ENCODE assay signal across 1 cellular context in genomic region chr11:78256962-78257361, GRCh38.
TF ChIP-seq lines count a peak whose summit lies in the region.

No MANE protein-coding gene starts in this region.

TF ChIP-seq in K562, 482 proteins besides CTCF, POLR2A, EP300 and RAD21 (continued from another document):
- no peak for TF ChIP-seq KAT8 (IDR thresholded peaks at IDR 0.05; ENCODE audit: low read depth)
- 0 out of 4 replicates have a peak, but pooled peaks of 1 of the 2 experiments have one; percentile 59 for TF ChIP-seq UBTF (IDR thresholded peaks at IDR 0.05; ENCODE audit: borderline replicate concordance in 1 of 2, low read depth in 2 of 2, low read length in 2 of 2)
- TF ChIP-seq JUN (IDR thresholded peaks at IDR 0.05; ENCODE audit: borderline replicate concordance, low read depth, low read length) = no peak
- no peak for TF ChIP-seq JUN (CRISPR knock-in tag; IDR thresholded peaks at IDR 0.05; ENCODE audit: borderline replicate concordance)
- TF ChIP-seq ARNT (IDR thresholded peaks at IDR 0.05) = peak in 1 of 2 experiments; percentile 89; a peak in 2 of 4 replicates
- TF ChIP-seq HLTF (IDR thresholded peaks at IDR 0.05) = no peak
- peak; percentile 77 for TF ChIP-seq SMAD4 (CRISPR knock-in tag; conservative IDR thresholded peaks at IDR 0.05)
- 0 out of 2 replicates have a peak, but pooled peaks have one; percentile 44 for TF ChIP-seq E2F3 (CRISPR knock-in tag; IDR thresholded peaks at IDR 0.05)
- peak; percentile 79 for TF ChIP-seq ARID1B (IDR thresholded peaks at IDR 0.05)
- TF ChIP-seq BHLHE40 (IDR thresholded peaks at IDR 0.05; ENCODE audit: low read length) = peak; percentile 28; the same call in 1 of the 2 replicates
- TF ChIP-seq ZNF586 (CRISPR knock-in tag; conservative IDR thresholded peaks at IDR 0.05) = no peak
- peak; percentile 24; the same call in 1 of the 2 replicates for TF ChIP-seq MAFK (IDR thresholded peaks at IDR 0.05; ENCODE audit: low read length)
- no peak for TF ChIP-seq MBD1 (CRISPR knock-in tag; IDR thresholded peaks at IDR 0.05)
- peak; percentile 17 for TF ChIP-seq DACH1 (IDR thresholded peaks at IDR 0.05; ENCODE audit: partially characterized antibody)
- peak; percentile 75 for TF ChIP-seq SMARCA4 (IDR thresholded peaks at IDR 0.05)
- no peak for TF ChIP-seq TEAD1 (CRISPR knock-in tag; IDR thresholded peaks at IDR 0.05)
- TF ChIP-seq YBX1 (IDR thresholded peaks at IDR 0.05) = no peak
- no peak for TF ChIP-seq SPI1 (IDR thresholded peaks at IDR 0.05; ENCODE audit: borderline replicate concordance, low read depth, low read length)
- no peak for TF ChIP-seq CBX3 (IDR thresholded peaks at IDR 0.05; ENCODE audit: borderline replicate concordance in 1 of 2, low read length in 2 of 2)
- peak; percentile 60; the same call in 1 of the 2 replicates for TF ChIP-seq MGA (IDR thresholded peaks at IDR 0.05)
- TF ChIP-seq NONO (IDR thresholded peaks at IDR 0.05; ENCODE audit: low read depth in 2 of 2, low read length in 1 of 2) = 0 out of 4 replicates have a peak, but pooled peaks of 1 of the 2 experiments have one; percentile 29
- TF ChIP-seq DMBX1 (CRISPR knock-in tag; IDR thresholded peaks at IDR 0.05; ENCODE audit: borderline replicate concordance) = peak; percentile 48; the same call in 1 of the 2 replicates
- TF ChIP-seq MEF2D (tag; conservative IDR thresholded peaks at IDR 0.05; ENCODE audit: low read depth) = no peak
- no peak for TF ChIP-seq FOXP1 (CRISPR knock-in tag; IDR thresholded peaks at IDR 0.05)
- no peak for TF ChIP-seq ARID3A (IDR thresholded peaks at IDR 0.05; ENCODE audit: borderline replicate concordance, low read depth, low read length)
- TF ChIP-seq DDX20 (tag; IDR thresholded peaks at IDR 0.05; ENCODE audit: low read depth) = no peak
- TF ChIP-seq PCBP1 (IDR thresholded peaks at IDR 0.05; ENCODE audit: low read depth, low read length, poor library complexity, severe bottlenecking) = no peak
- TF ChIP-seq MAFF (IDR thresholded peaks at IDR 0.05; ENCODE audit: low read length) = peak; percentile 22; the same call in 1 of the 2 replicates
- TF ChIP-seq MLX (CRISPR knock-in tag; conservative IDR thresholded peaks at IDR 0.05) = no peak
- no peak for TF ChIP-seq HMGN3 (IDR thresholded peaks at IDR 0.05; ENCODE audit: borderline replicate concordance, extremely low read depth, insufficient read length, low read depth, low read length)
- TF ChIP-seq ZNF551 (CRISPR knock-in tag; IDR thresholded peaks at IDR 0.05) = no peak
- TF ChIP-seq CTBP1 (IDR thresholded peaks at IDR 0.05; ENCODE audit: borderline replicate concordance) = peak; percentile 82
- no peak for TF ChIP-seq ARHGAP35 (IDR thresholded peaks at IDR 0.05; ENCODE audit: partially characterized antibody)
- TF ChIP-seq ZBTB5 (IDR thresholded peaks at IDR 0.05) = no peak
- TF ChIP-seq RCOR1 (IDR thresholded peaks at IDR 0.05; ENCODE audit: borderline replicate concordance in 1 of 2, low read depth in 2 of 2, low read length in 2 of 2) = peak in 1 of 2 experiments; percentile 74; a peak in 2 of 4 replicates
- peak; percentile 37 for TF ChIP-seq NFIC (IDR thresholded peaks at IDR 0.05)
- no peak for TF ChIP-seq ZNF57 (CRISPR knock-in tag; IDR thresholded peaks at IDR 0.05)
- TF ChIP-seq HIVEP1 (CRISPR knock-in tag; IDR thresholded peaks at IDR 0.05) = no peak
- no peak for TF ChIP-seq HEY1 (CRISPR knock-in tag; IDR thresholded peaks at IDR 0.05; ENCODE audit: borderline replicate concordance)
- TF ChIP-seq ETS2 (tag; IDR thresholded peaks at IDR 0.05; ENCODE audit: borderline replicate concordance, poor library complexity, severe bottlenecking) = no peak
- no peak for TF ChIP-seq RNF2 (IDR thresholded peaks at IDR 0.05)
- peak; percentile 67 for TF ChIP-seq SMARCE1 (IDR thresholded peaks at IDR 0.05)
- peak; percentile 17 for TF ChIP-seq FOS (IDR thresholded peaks at IDR 0.05; ENCODE audit: extremely low read depth, insufficient read length)
TF ChIP-seq in K562: peak in this region for 58.
